ENCODE assay signal across 23 cellular contexts in genomic region chr11:59283311-59283710, GRCh38.
DNase-seq lines count a peak whose midpoint lies in the region; ATAC-seq and TF ChIP-seq lines count a peak whose summit lies in the region.
"Had no signal": no experiment of that assay in that cellular context is flagged by ENCODE, and none has a peak within 500 bp of the region (broad histone marks: within the 10 kb centered on the region; RNA-seq: fewer than 3 reads in every experiment).

No MANE protein-coding gene starts in this region.

- H3K27me3 Mint-ChIP-seq in activated T-cell treated with anti-CD3 and anti-CD28 coated beads, Interleukin-2, amount 50 U/mL, for 4 hours (ENCODE audit: low read depth) = peaks cover 7% of the 10 kb centered on the region
- no peaks in the 10 kb centered on the region for H3K27me3 Mint-ChIP-seq in activated B cell treated with CpG ODN at 0.5 μM for 24 hours

- no peaks in the 10 kb centered on the region for H3K9me3 ChIP-seq in spleen
- H3K9me3 ChIP-seq: A549, heart right ventricle had no signal

- H3K27ac ChIP-seq in spleen = peak overlapping the region in 5 of 8 donors; percentile 22 to 81 (median 66)
- H3K27ac ChIP-seq in brain microvascular endothelial cell = no peak overlapping the region
- H3K27ac ChIP-seq: A549, cardiac muscle cell, heart right ventricle, WERI-Rb-1 had no signal

- POLR2A ChIA-PET in activated B cell treated with CpG ODN at 0.5 μM for 24 hours (lab: Charles Lee) = interaction anchor here (0.6 to 1.4 kb wide), 4 partner anchors 10 to 72 kb away, joined by 3 to 6 read pairs (median 4); partner anchors contain the start of gene MPEG1

- DNase-seq in activated T-cell treated with anti-CD3 and anti-CD28 coated beads, Interleukin-2, amount 50 U/mL, for 4 hours = no peak
- DNase-seq in activated T-cell treated with anti-CD3 and anti-CD28 coated beads for 4 hours (no peak), activated B cell treated with CpG ODN at 0.5 μM for 24 hours (no peak), spleen (no peak), brain microvascular endothelial cell (no peak), GM10266 (ENCODE audit: extremely low spot score) (no peak)
- DNase-seq: activated CD4-positive, alpha-beta T cell treated with anti-CD3 and anti-CD28 coated beads, Interleukin-2, amount 50 U/mL, for 4 hours; amniotic stem cell; C1 segment of cervical spinal cord; dermis blood vessel endothelial cell; heart right ventricle; NCI-H1105 treated with DMSO at 0.1 percent for 48 hours; NCI-H2171; NCI-H526; occipital lobe; retina; SHP77 treated with DMSO at 0.1 percent for 48 hours; T-helper 2 cell; WERI-Rb-1 had no signal

- TF ChIP-seq POLR2A in spleen (IDR thresholded peaks at IDR 0.05) = no peak

- peaks cover 0 to 30% (median 18%) of the 10 kb centered on the region in 6 donors for H3K4me1 ChIP-seq in spleen
- H3K4me1 ChIP-seq: A549 had no signal

- H3K9me3 Mint-ChIP-seq in activated T-cell treated with anti-CD3 and anti-CD28 coated beads, Interleukin-2, amount 50 U/mL, for 4 hours = no peaks in the 10 kb centered on the region
- no peaks in the 10 kb centered on the region for H3K9me3 Mint-ChIP-seq in activated B cell treated with CpG ODN at 0.5 μM for 24 hours

- ATAC-seq in activated T-cell treated with anti-CD3 and anti-CD28 coated beads, Interleukin-2, amount 50 U/mL, for 4 hours = no peak
- ATAC-seq in HG03354 (IDR thresholded peaks at IDR 0.05; ENCODE audit: poor library complexity, severe bottlenecking, unreplicated experiment) = peak; percentile 26
- ATAC-seq in activated B cell treated with CpG ODN at 0.5 μM for 24 hours (ENCODE audit: low read depth) = no peak
- ATAC-seq in GM19452 (IDR thresholded peaks at IDR 0.05; ENCODE audit: unreplicated experiment) = no peak

- intact Hi-C loops in activated B cell treated with CpG ODN at 0.5 μM for 24 hours (cut with micrococcal nuclease) (loop anchor here (5.0 to 10.0 kb wide), 4 partner anchors 186 to 759 kb away; partner anchors contain the start of genes LPXN, STX3 and ZFP91), spleen (cut with DNase I; ENCODE audit: low total_unique reads) (loop anchor here (5.0 to 10.0 kb wide), 3 partner anchors 79 to 141 kb away; partner anchors contain the start of genes DTX4 and OR5A2)

- TF ChIP-seq CTCF in activated B cell treated with CpG ODN at 0.5 μM for 24 hours (IDR thresholded peaks at IDR 0.05) = no peak
- TF ChIP-seq CTCF in spleen (IDR thresholded peaks at IDR 0.05 in 8 of 11, conservative IDR thresholded peaks at IDR 0.05 in 3 of 11) = no peak
- no peak for TF ChIP-seq CTCF in brain microvascular endothelial cell (IDR thresholded peaks at IDR 0.05; ENCODE audit: low read depth, low read length, missing control alignments)
- no peak for TF ChIP-seq CTCF in GM10266 (IDR thresholded peaks at IDR 0.05; ENCODE audit: control insufficient read depth, insufficient read depth, low read depth, missing control alignments)

- H3K4me3 ChIP-seq in spleen (peak overlapping the region in 1 of 8 donors; percentile 52), brain microvascular endothelial cell (ENCODE audit: low read depth, low read length) (no peak overlapping the region)
- H3K4me3 ChIP-seq: A549, cardiac muscle cell, heart right ventricle had no signal

- no peaks in the 10 kb centered on the region for H3K36me3 Mint-ChIP-seq in activated T-cell treated with anti-CD3 and anti-CD28 coated beads, Interleukin-2, amount 50 U/mL, for 4 hours (ENCODE audit: insufficient read depth)
- H3K36me3 Mint-ChIP-seq in activated B cell treated with CpG ODN at 0.5 μM for 24 hours (ENCODE audit: low read depth) = no peaks in the 10 kb centered on the region

- H3K4me1 Mint-ChIP-seq in activated T-cell treated with anti-CD3 and anti-CD28 coated beads, Interleukin-2, amount 50 U/mL, for 4 hours (ENCODE audit: low read depth) = peaks cover 17% of the 10 kb centered on the region
- H3K4me1 Mint-ChIP-seq in activated B cell treated with CpG ODN at 0.5 μM for 24 hours = peaks cover 52% of the 10 kb centered on the region

- WGBS in spleen, 5 donors = 37 to 49% (median 46%) methylated on average over 4 of the region's 4 CpGs

- in situ Hi-C loops in brain microvascular endothelial cell (cut with HindIII; ENCODE audit: low pct_ligation_motif_present, low sequenced_read_pairs) = no loop called here

- H3K27me3 ChIP-seq in spleen (replicated peaks in 1 of 7) (no peaks in the 10 kb centered on the region), brain microvascular endothelial cell (replicated peaks) (no peaks in the 10 kb centered on the region)
- H3K27me3 ChIP-seq: cardiac muscle cell had no signal

- H3K27ac Mint-ChIP-seq in activated B cell treated with CpG ODN at 0.5 μM for 24 hours = peak overlapping the region; percentile 87

- CTCF ChIA-PET in activated B cell treated with CpG ODN at 0.5 μM for 24 hours (lab: Charles Lee) = interaction anchor here (0.9 to 1.9 kb wide), 4 partner anchors 9 to 111 kb away, joined by 3 to 11 read pairs (median 6); partner anchors contain the start of gene DTX4

- H3K36me3 ChIP-seq in spleen = no peaks in the 10 kb centered on the region
- no peaks in the 10 kb centered on the region for H3K36me3 ChIP-seq in brain microvascular endothelial cell (replicated peaks)
- H3K36me3 ChIP-seq: cardiac muscle cell, heart right ventricle, WERI-Rb-1 had no signal

- peak overlapping the region; percentile 19 for H3K4me3 Mint-ChIP-seq in activated T-cell treated with anti-CD3 and anti-CD28 coated beads, Interleukin-2, amount 50 U/mL, for 4 hours
- H3K4me3 Mint-ChIP-seq in activated B cell treated with CpG ODN at 0.5 μM for 24 hours = peak overlapping the region; percentile 70
